ENCODE assay signal across 30 cellular contexts in the genomic region with DNA sequence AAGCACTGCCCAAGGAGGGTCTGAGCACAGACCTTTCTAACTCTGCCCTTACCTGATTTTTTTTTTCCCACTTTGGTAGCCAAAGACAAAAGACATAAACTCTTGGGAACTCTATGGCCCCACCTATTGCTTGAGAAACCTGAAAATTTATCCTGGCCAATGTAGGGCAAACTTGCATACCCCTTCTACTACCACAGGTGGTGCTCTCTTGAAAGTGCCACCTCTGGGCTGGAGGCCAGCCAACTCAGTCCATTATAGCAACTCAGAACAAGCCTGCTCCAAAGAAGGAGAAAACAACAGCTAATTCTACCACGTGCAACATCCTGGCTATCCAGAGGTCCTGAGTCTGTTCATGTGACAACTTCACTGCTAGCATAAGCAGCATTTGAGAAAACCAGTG. TPM values are rescaled to one million over a fixed set of nuclear protein-coding genes. Genes with fewer than 3 reads are reported as not detected.
"Had no signal": no experiment of that assay in that cellular context is flagged by ENCODE, and none has a peak within 500 bp of the region (broad histone marks: within the 10 kb centered on the region; RNA-seq: fewer than 3 reads in every experiment).

No MANE protein-coding gene starts in this region.

- H3K27me3 ChIP-seq: esophagus muscularis mucosa, neutrophil, ovary, upper lobe of left lung had no signal

- FAIRE-seq: endothelial cell of umbilical vein, frontal cortex had no signal

- DNase-seq: activated CD4-positive, alpha-beta memory T cell treated with anti-CD3 and anti-CD28 coated beads for 36 hours; activated CD4-positive, alpha-beta T cell treated with anti-CD3 and anti-CD28 coated beads for 48 hours; activated CD8-positive, alpha-beta memory T cell treated with anti-CD3 and anti-CD28 coated beads, Interleukin-2, amount 10 ng/mL, durations not matched to agents 7 days and 5 days; activated gamma-delta T cell treated with Interleukin-2 at 50 U/mL for 16 hours; activated T-cell treated with anti-CD3 and anti-CD28 coated beads for 4 hours; aorta; caudate nucleus; dermis blood vessel endothelial cell; effector CD8-positive, alpha-beta T cell; glutamatergic neuron; hippocampal formation; left ventricle myocardium inferior; midbrain; ovary; stimulated activated CD4-positive, alpha-beta T cell treated with anti-CD3 and anti-CD28 coated beads, Interleukin-2, amount 100 ng/mL, for 48 hours; stimulated activated CD8-positive, alpha-beta memory T cell treated with anti-CD3 and anti-CD28 coated beads, Interleukin-4, amount 100 ng/mL, for 48 hours; stimulated activated naive B cell treated with anti-CD40 and anti-IgM and Interleukin-4, amounts not matched to agents 10 μg/mL and 1 μg/mL and 100 μg/mL, for 72 hours; T-helper 17 cell; upper lobe of left lung had no signal

- H3K27ac Mint-ChIP-seq: activated CD4-positive, alpha-beta memory T cell treated with anti-CD3 and anti-CD28 coated beads for 36 hours; activated CD8-positive, alpha-beta memory T cell treated with anti-CD3 and anti-CD28 coated beads, Interleukin-2, amount 10 ng/mL, durations not matched to agents 7 days and 5 days; activated naive CD4-positive, alpha-beta T cell treated with anti-CD3 and anti-CD28 coated beads, Interleukin-2, amount 50 U/mL, for 72 hours; activated T-helper 1 cell treated with anti-CD3 and anti-CD28 coated beads, Interleukin-12 subunit alpha, Interleukin-12 subunit beta, Interleukin-2, Interleukin-4 antibody, amounts not matched to agents 30 ng/mL and 10 ng/mL and 1 ng/mL, durations not matched to agents 14 hours and 24 hours and 36 hours; brain; nephron; stimulated activated naive B cell treated with anti-CD40 and anti-IgM and Interleukin-4, amounts not matched to agents 10 μg/mL and 1 μg/mL and 100 μg/mL, for 72 hours; T-helper 17 cell had no signal

- ATAC-seq: activated CD8-positive, alpha-beta memory T cell treated with anti-CD3 and anti-CD28 coated beads, Interleukin-2, amount 10 ng/mL, durations not matched to agents 7 days and 5 days; activated naive CD4-positive, alpha-beta T cell treated with anti-CD3 and anti-CD28 coated beads, Interleukin-2, amount 50 U/mL, for 72 hours; stimulated activated naive B cell treated with anti-CD40 and anti-IgM and Interleukin-4, amounts not matched to agents 10 μg/mL and 1 μg/mL and 100 μg/mL, for 72 hours; T-helper 17 cell had no signal

- H3K4me1 Mint-ChIP-seq: brain, nephron, T-helper 17 cell had no signal

- H3K27me3 Mint-ChIP-seq: activated CD4-positive, alpha-beta memory T cell treated with anti-CD3 and anti-CD28 coated beads for 36 hours; activated CD8-positive, alpha-beta memory T cell treated with anti-CD3 and anti-CD28 coated beads, Interleukin-2, amount 10 ng/mL, durations not matched to agents 7 days and 5 days; brain; T-helper 17 cell had no signal

- H3K4me3 Mint-ChIP-seq: activated CD4-positive, alpha-beta memory T cell treated with anti-CD3 and anti-CD28 coated beads for 36 hours; activated CD8-positive, alpha-beta memory T cell treated with anti-CD3 and anti-CD28 coated beads, Interleukin-2, amount 10 ng/mL, durations not matched to agents 7 days and 5 days; activated T-helper 1 cell treated with anti-CD3 and anti-CD28 coated beads, Interleukin-12 subunit alpha, Interleukin-12 subunit beta, Interleukin-2, Interleukin-4 antibody, amounts not matched to agents 30 ng/mL and 10 ng/mL and 1 ng/mL, durations not matched to agents 14 hours and 24 hours and 36 hours; brain; nephron; stimulated activated naive B cell treated with anti-CD40 and anti-IgM and Interleukin-4, amounts not matched to agents 10 μg/mL and 1 μg/mL and 100 μg/mL, for 72 hours; T-helper 17 cell had no signal

- H3K4me3 ChIP-seq: esophagus muscularis mucosa, left ventricle myocardium inferior, ovary, prostate gland, thoracic aorta, upper lobe of left lung had no signal

- H3K36me3 ChIP-seq: esophagus muscularis mucosa, left ventricle myocardium inferior, neutrophil, ovary, prostate gland, thoracic aorta, upper lobe of left lung had no signal

RNA-seq across cellular contexts. Expression of gene ABCD2, which starts 55.7 kb away (rescaled TPM):
- total RNA-seq: dermis blood vessel endothelial cell, endothelial cell of umbilical vein, lung microvascular endothelial cell had no signal
